In the genomic region with DNA sequence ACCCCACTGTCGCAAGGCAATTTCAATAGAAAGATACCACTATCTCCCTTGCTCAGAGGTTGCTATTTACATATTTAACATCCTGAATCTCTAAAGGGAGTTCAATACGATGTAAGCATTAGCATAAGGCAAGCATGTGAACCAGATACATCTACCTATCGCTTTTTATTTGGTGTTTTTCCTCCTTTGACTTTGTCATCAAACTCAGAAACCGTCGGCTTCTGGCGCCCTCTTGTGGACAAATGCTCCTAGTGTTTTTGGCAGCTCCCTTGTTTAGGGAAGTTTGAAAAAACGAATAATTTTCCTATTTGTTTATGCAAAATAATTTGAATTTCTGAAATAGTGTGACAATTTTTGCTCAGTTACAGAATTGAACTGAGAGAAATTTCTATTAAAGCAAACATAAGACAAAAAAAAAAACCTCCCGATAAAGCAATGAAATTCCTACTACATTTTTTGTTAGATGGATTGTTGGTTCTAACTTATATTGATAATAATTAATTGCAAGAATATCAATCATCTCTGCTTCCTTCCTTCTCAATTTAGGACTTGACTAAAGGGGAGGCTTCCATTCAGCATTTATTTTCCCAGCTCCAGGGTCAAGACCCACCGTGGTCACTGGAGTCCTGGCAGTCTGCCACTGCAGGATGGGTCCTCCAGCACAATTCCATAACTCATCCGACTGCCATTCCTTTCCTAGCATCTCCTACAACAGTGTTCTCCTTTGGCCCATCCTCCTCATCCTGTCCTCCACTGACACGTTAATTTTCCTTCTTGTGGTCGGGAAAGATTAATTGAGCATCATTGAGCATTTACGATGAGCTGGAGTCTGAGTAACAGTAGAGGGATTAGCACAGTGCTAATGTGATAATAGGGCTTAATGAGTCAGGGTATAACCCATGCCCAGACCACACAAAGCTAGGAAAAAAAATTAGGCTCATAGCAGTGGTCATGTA, we compare ENCODE assay signal across 8 cellular contexts.
DNase-seq lines count a peak whose midpoint lies in the region; ATAC-seq, FAIRE-seq and TF ChIP-seq lines count a peak whose summit lies in the region.

No MANE protein-coding gene starts in this region.

- TF ChIP-seq RAD21 in SK-N-SH (IDR thresholded peaks at IDR 0.05; ENCODE audit: low read length): peak; percentile 82

- POLR2A ChIA-PET in SK-N-SH (lab: Yijun Ruan, JAX): no interaction called here

- no peaks in the 10 kb centered on the region for H3K9me3 ChIP-seq in MG63
- H3K9me3 ChIP-seq in SK-N-SH: no peaks in the 10 kb centered on the region

- ATAC-seq in GM21825 (IDR thresholded peaks at IDR 0.05; ENCODE audit: unreplicated experiment): peak; percentile 66

- H3K27ac Mint-ChIP-seq in glutamatergic neuron (ENCODE audit: unreplicated experiment): no peak overlapping the region

- WGBS in SK-N-SH (ENCODE audit: low lambda C conversion rate): 11% methylated on average over 13 of the region's 13 CpGs

- no peaks in the 10 kb centered on the region for H3K36me3 Mint-ChIP-seq in glutamatergic neuron (ENCODE audit: unreplicated experiment)

- H3K9me3 Mint-ChIP-seq in glutamatergic neuron (ENCODE audit: unreplicated experiment): no peaks in the 10 kb centered on the region

- no peaks in the 10 kb centered on the region for H3K79me2 ChIP-seq in SK-N-SH (ENCODE audit: insufficient read depth)

- H3K27ac ChIP-seq in SK-N-SH (ENCODE audit: low read depth in 2 of 2, low read length in 1 of 2): peak overlapping the region; percentile 75 to 93

- FAIRE-seq in urothelium cell line (lab: Jason Lieb, UNC): no peak

- H3K36me3 ChIP-seq in MG63 (no peaks in the 10 kb centered on the region), SK-N-SH (replicated peaks in 1 of 2; ENCODE audit: control insufficient read depth in 1 of 2, insufficient read depth in 2 of 2, low read length in 1 of 2) (peaks cover 0 to 5% of the 10 kb centered on the region in 2 experiments)

- intact Hi-C loops in posterior vena cava (cut with DNase I): no loop called here

- H3K4me3 ChIP-seq in MG63: no peak overlapping the region
- peak overlapping the region; percentile 12 to 50; a peak in 3 of 4 replicates for H3K4me3 ChIP-seq in SK-N-SH (ENCODE audit: low read depth in 2 of 2, low read length in 1 of 2)

- H3K27me3 Mint-ChIP-seq in glutamatergic neuron (ENCODE audit: unreplicated experiment): no peaks in the 10 kb centered on the region

- H2AFZ ChIP-seq in SK-N-SH (ENCODE audit: low read depth): peak overlapping the region; percentile 77

- H3K4me3 Mint-ChIP-seq in glutamatergic neuron (ENCODE audit: unreplicated experiment): no peak overlapping the region

- no peak for TF ChIP-seq EP300 in SK-N-SH (IDR thresholded peaks at IDR 0.05; ENCODE audit: borderline replicate concordance in 1 of 2, low read depth in 1 of 2, low read length in 1 of 2)

- peak overlapping the region; percentile 41 for H3K9ac ChIP-seq in SK-N-SH

- H3K4me1 ChIP-seq in SK-N-SH (ENCODE audit: control insufficient read depth in 1 of 2, insufficient read depth in 2 of 2, low read depth in 1 of 2, low read length in 1 of 2): peaks cover 7 to 18% of the 10 kb centered on the region in 2 experiments

- DNase-seq in EH (ENCODE audit: low read depth) (peak; percentile 63), MG63 (peak; percentile 53), SK-N-SH (peak; percentile 54), glutamatergic neuron (peak; percentile 87), posterior vena cava (ENCODE audit: low spot score) (peak; percentile 91), urothelium cell line (ENCODE audit: low spot score) (peak; percentile 58)
- peak; percentile 83 for DNase-seq in activated naive CD4-positive, alpha-beta T cell treated with anti-CD3 and anti-CD28 coated beads, Interleukin-2, amount 50 U/mL, for 16 hours

- no peaks in the 10 kb centered on the region for H3K9me2 ChIP-seq in SK-N-SH

- H4K20me1 ChIP-seq in SK-N-SH (ENCODE audit: insufficient read depth): no peaks in the 10 kb centered on the region

- peak overlapping the region; percentile 75 for H3K4me2 ChIP-seq in SK-N-SH

- TF ChIP-seq CTCF in SK-N-SH (IDR thresholded peaks at IDR 0.05) (peak; percentile 98), glutamatergic neuron (IDR thresholded peaks at IDR 0.05; ENCODE audit: partially characterized antibody, unreplicated experiment) (peak; percentile 97)

- peaks cover 12% of the 10 kb centered on the region for H3K27me3 ChIP-seq in MG63
- H3K27me3 ChIP-seq in SK-N-SH (ENCODE audit: insufficient read depth): no peaks in the 10 kb centered on the region

- CTCF ChIA-PET in SK-N-SH (lab: Yijun Ruan, JAX): interaction anchor here (0.6 to 2.7 kb wide), 38 partner anchors 10 to 1830 kb away, joined by 3 to 16 read pairs (median 3); no protein-coding TSS in a partner anchor

- peaks cover 26% of the 10 kb centered on the region for H3F3A ChIP-seq in SK-N-SH (replicated peaks; ENCODE audit: insufficient read depth)

- no peaks in the 10 kb centered on the region for H3K4me1 Mint-ChIP-seq in glutamatergic neuron (ENCODE audit: low read depth, unreplicated experiment)

TF ChIP-seq in SK-N-SH, 30 proteins besides CTCF, POLR2A, EP300 and RAD21 (continues in another document):
- TF ChIP-seq RFX5 (IDR thresholded peaks at IDR 0.05; ENCODE audit: low read length): no peak
- no peak for TF ChIP-seq TEAD4 (IDR thresholded peaks at IDR 0.05; ENCODE audit: borderline replicate concordance, insufficient read depth)
- peak; percentile 6; the same call in 1 of the 2 replicates for TF ChIP-seq FOSL2 (IDR thresholded peaks at IDR 0.05; ENCODE audit: borderline replicate concordance, low read depth)
- TF ChIP-seq EZH2phosphoT487 (IDR thresholded peaks at IDR 0.05; ENCODE audit: borderline replicate concordance, low read depth): no peak
- TF ChIP-seq MXI1 (IDR thresholded peaks at IDR 0.05; ENCODE audit: low read depth, low read length): no peak
- no peak for TF ChIP-seq REST (IDR thresholded peaks at IDR 0.05; ENCODE audit: low read depth, low read length)
- TF ChIP-seq RCOR1 (IDR thresholded peaks at IDR 0.05; ENCODE audit: low read length): no peak
- 0 out of 2 replicates have a peak, but pooled peaks have one; percentile 6 for TF ChIP-seq TCF12 (IDR thresholded peaks at IDR 0.05)
- peak; percentile 64 for TF ChIP-seq PBX3 (IDR thresholded peaks at IDR 0.05)
- TF ChIP-seq, protein P1, sequence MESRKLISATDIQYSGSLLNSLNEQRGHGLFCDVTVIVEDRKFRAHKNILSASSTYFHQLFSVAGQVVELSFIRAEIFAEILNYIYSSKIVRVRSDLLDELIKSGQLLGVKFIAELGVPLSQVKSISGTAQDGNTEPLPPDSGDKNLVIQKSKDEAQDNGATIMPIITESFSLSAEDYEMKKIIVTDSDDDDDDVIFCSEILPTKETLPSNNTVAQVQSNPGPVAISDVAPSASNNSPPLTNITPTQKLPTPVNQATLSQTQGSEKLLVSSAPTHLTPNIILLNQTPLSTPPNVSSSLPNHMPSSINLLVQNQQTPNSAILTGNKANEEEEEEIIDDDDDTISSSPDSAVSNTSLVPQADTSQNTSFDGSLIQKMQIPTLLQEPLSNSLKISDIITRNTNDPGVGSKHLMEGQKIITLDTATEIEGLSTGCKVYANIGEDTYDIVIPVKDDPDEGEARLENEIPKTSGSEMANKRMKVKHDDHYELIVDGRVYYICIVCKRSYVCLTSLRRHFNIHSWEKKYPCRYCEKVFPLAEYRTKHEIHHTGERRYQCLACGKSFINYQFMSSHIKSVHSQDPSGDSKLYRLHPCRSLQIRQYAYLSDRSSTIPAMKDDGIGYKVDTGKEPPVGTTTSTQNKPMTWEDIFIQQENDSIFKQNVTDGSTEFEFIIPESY (IDR thresholded peaks at IDR 0.05; ENCODE audit: borderline replicate concordance, low read depth): no peak
- no peak for TF ChIP-seq FOXJ3 (CRISPR knock-in tag; IDR thresholded peaks at IDR 0.05)
- TF ChIP-seq SMC3 (IDR thresholded peaks at IDR 0.05; ENCODE audit: low read depth, low read length): peak; percentile 62
- TF ChIP-seq POLR2AphosphoS5 (IDR thresholded peaks at IDR 0.05; ENCODE audit: low read depth, low read length): no peak
